28 cellular contexts compared by ENCODE assay signal in genomic region chr1:156646738-156647211, GRCh38. TPM values are rescaled to one million over a fixed set of nuclear protein-coding genes. Genes with fewer than 3 reads are reported as not detected.
"Had no signal": no experiment of that assay in that cellular context is flagged by ENCODE, and none has a peak within 500 bp of the region (broad histone marks: within the 10 kb centered on the region; RNA-seq: fewer than 3 reads in every experiment).

No MANE protein-coding gene starts in this region.

- H3K4me2 ChIP-seq: KMS-11, SK-N-SH had no signal

- H3K9me3 ChIP-seq: SJCRH30, SK-N-SH had no signal

- H3K36me3 ChIP-seq: SJCRH30 had no signal

- H3K9ac ChIP-seq: KMS-11, SK-N-SH had no signal

- H3K27ac ChIP-seq: KMS-11, SJCRH30, VCaP had no signal

- FAIRE-seq: astrocyte had no signal

- H3K4me3 ChIP-seq: SJCRH30 had no signal

- ATAC-seq: activated CD8-positive, alpha-beta T cell treated with anti-CD3 and anti-CD28 coated beads, Interleukin-2, amount 10 ng/mL, durations not matched to agents 7 days and 5 days; Panc1 had no signal

- DNase-seq: activated CD4-positive, alpha-beta T cell treated with anti-CD3 and anti-CD28 coated beads for 48 hours; activated CD4-positive, alpha-beta T cell treated with anti-CD3 and anti-CD28 coated beads, Interleukin-2, amount 50 U/mL, for 4 hours; activated CD4-positive, CD25-positive, alpha-beta regulatory T cell treated with anti-CD3 and anti-CD28 coated beads, Interleukin-2, amount 50 U/mL, for 72 hours; activated CD8-positive, alpha-beta memory T cell treated with anti-CD3 and anti-CD28 coated beads, Interleukin-2, amount 50 U/mL, for 48 hours; activated CD8-positive, alpha-beta T cell treated with anti-CD3 and anti-CD28 coated beads, Interleukin-2, amount 10 ng/mL, durations not matched to agents 7 days and 5 days; activated naive CD4-positive, alpha-beta T cell; activated T-cell treated with anti-CD3 and anti-CD28 coated beads, Interleukin-2, amount 50 U/mL, for 1 hour; amygdala; NCI-H1092; NCI-H1417; NCI-H1930; NCI-H2171; NCI-H2227 treated with DMSO at 0.1 percent for 48 hours; NCI-H526; NCI-H82; OCI-M1; Right ventricle myocardium superior; RPMI8226; SJCRH30; SK-N-SH; T-helper 1 cell had no signal

RNA-seq across cellular contexts. Expression of gene BCAN, which starts 4.9 kb away (rescaled TPM):
- total RNA-seq: activated CD8-positive, alpha-beta T cell treated with anti-CD3 and anti-CD28 coated beads, Interleukin-2, amount 10 ng/mL, durations not matched to agents 7 days and 5 days; SJCRH30; T-helper 2 cell treated with Interferon-gamma antibody and Interleukin-4, amounts not matched to agents 100 ng/mL and 5 ng/mL, for 36 hours had no signal

RNA-seq across cellular contexts. Expression of gene HAPLN2, which starts 27.6 kb away (rescaled TPM):
- total RNA-seq: activated CD8-positive, alpha-beta T cell treated with anti-CD3 and anti-CD28 coated beads, Interleukin-2, amount 10 ng/mL, durations not matched to agents 7 days and 5 days; astrocyte; MCF 10A; NCI-H460; T-helper 2 cell treated with Interferon-gamma antibody and Interleukin-4, amounts not matched to agents 100 ng/mL and 5 ng/mL, for 36 hours had no signal

RNA-seq across cellular contexts. Expression of gene NES, which starts 30.4 kb away (rescaled TPM):
- total RNA-seq: activated CD8-positive, alpha-beta T cell treated with anti-CD3 and anti-CD28 coated beads, Interleukin-2, amount 10 ng/mL, durations not matched to agents 7 days and 5 days; MCF 10A; T-helper 2 cell treated with Interferon-gamma antibody and Interleukin-4, amounts not matched to agents 100 ng/mL and 5 ng/mL, for 36 hours had no signal
